15 cellular contexts compared by ENCODE assay signal in the genomic region with DNA sequence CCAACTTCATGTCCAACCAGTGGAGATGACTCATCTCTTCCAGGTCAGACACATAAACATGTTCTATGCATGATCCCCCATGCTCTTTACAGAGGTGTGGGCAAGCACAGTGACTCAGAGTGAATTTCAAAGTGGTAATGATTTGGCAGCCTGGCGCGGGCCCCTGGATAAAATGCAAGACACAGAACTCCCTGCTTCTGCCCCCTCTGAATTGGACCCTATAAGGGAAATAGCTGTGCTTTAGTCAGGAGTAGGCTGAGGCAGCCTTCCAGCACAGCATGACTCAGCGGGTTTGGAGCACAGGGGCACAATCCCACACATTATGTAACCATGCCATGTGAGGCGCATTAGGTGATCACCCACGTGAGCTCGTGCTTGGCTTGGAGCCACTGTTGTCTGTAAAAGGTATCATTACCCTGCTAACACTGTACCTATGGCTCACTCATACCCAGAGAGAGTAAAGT.
DNase-seq lines count a peak whose midpoint lies in the region; ATAC-seq, FAIRE-seq and TF ChIP-seq lines count a peak whose summit lies in the region.
"Had no signal": no experiment of that assay in that cellular context is flagged by ENCODE, and none has a peak within 500 bp of the region (broad histone marks: within the 10 kb centered on the region; RNA-seq: fewer than 3 reads in every experiment).

No MANE protein-coding gene starts in this region.

- H3K4me2 ChIP-seq in K562 (ENCODE audit: insufficient read depth, low read length): no peak overlapping the region

- H3K36me3 ChIP-seq in K562 (ENCODE audit: control insufficient read depth, insufficient read depth, low read length): no peaks in the 10 kb centered on the region
- H3K36me3 ChIP-seq in spleen: no peaks in the 10 kb centered on the region
- H3K36me3 ChIP-seq in lower lobe of right lung: no peaks in the 10 kb centered on the region
- no peaks in the 10 kb centered on the region for H3K36me3 ChIP-seq in aorta (ENCODE audit: control insufficient read depth in 1 of 2, insufficient read depth in 2 of 2, low read length in 1 of 2)
- H3K36me3 ChIP-seq: prostate gland, thoracic aorta had no signal

- no peak overlapping the region for H2AFZ ChIP-seq in K562 (ENCODE audit: low read depth, low read length)

- H4K20me1 ChIP-seq in K562 (replicated peaks; ENCODE audit: control insufficient read depth, insufficient read depth, low read length): no peaks in the 10 kb centered on the region

- H3K9me3 ChIP-seq in K562 (replicated peaks; ENCODE audit: control insufficient read depth, insufficient read depth, low read depth, low read length) (no peaks in the 10 kb centered on the region), spleen (peaks cover 0 to 34% (median 10%) of the 10 kb centered on the region in 8 donors), lower lobe of right lung (no peaks in the 10 kb centered on the region), aorta (ENCODE audit: control insufficient read depth, low read length) (no peaks in the 10 kb centered on the region)
- H3K9me3 ChIP-seq: prostate gland, thoracic aorta had no signal

- TF ChIP-seq POLR2A in K562 (conservative IDR thresholded peaks at IDR 0.05) (no peak), spleen (IDR thresholded peaks at IDR 0.05) (no peak)

- TF ChIP-seq CTCF in K562 (IDR thresholded peaks at IDR 0.05 in 2 of 3, conservative IDR thresholded peaks at IDR 0.05 in 1 of 3; ENCODE audit: insufficient read depth in 2 of 3, low read depth in 1 of 3, low read length in 3 of 3): no peak
- no peak for TF ChIP-seq CTCF in spleen (IDR thresholded peaks at IDR 0.05 in 8 of 11, conservative IDR thresholded peaks at IDR 0.05 in 3 of 11)
- no peak for TF ChIP-seq CTCF in lower lobe of right lung (IDR thresholded peaks at IDR 0.05)

- no peaks in the 10 kb centered on the region for H3K79me2 ChIP-seq in K562 (ENCODE audit: control insufficient read depth, insufficient read depth, low read length)

- CTCF ChIA-PET in K562 (lab: Yijun Ruan, JAX; ENCODE audit: low intra/inter-chr PET ratio): no interaction called here

- POLR2A ChIA-PET in K562 (lab: Yijun Ruan, JAX): no interaction called here

- H3K4me3 ChIP-seq in K562 (no peak overlapping the region), spleen (no peak overlapping the region), lower lobe of right lung (no peak overlapping the region), aorta (ENCODE audit: low read length in 2 of 2) (no peak overlapping the region)
- H3K4me3 ChIP-seq: prostate gland, thoracic aorta had no signal

- FAIRE-seq in K562 (lab: Jason Lieb, UNC): no peak

- no peak for TF ChIP-seq RAD21 in K562 (CRISPR knock-in tag; conservative IDR thresholded peaks at IDR 0.05 in 1 of 2, IDR thresholded peaks at IDR 0.05 in 1 of 2)

- no peaks in the 10 kb centered on the region for H3K9me1 ChIP-seq in K562 (ENCODE audit: control insufficient read depth, insufficient read depth, low read length)

- ATAC-seq in K562: no peak
- no peak for ATAC-seq in GM21529 (IDR thresholded peaks at IDR 0.05; ENCODE audit: unreplicated experiment)
- no peak for ATAC-seq in lower lobe of right lung
- no peak for ATAC-seq in aorta (ENCODE audit: low FRiP score)
- ATAC-seq: activated T-helper 17 cell treated with anti-CD3 and anti-CD28 coated beads, Interleukin-2, amount 50 U/mL, for 72 hours had no signal

- WGBS in K562 (ENCODE audit: insufficient coverage, low coverage, missing lambda C conversion rate): 0% methylated on average over 6 of the region's 6 CpGs
- WGBS in spleen, 5 donors: 84 to 94% (median 90%) methylated on average over 6 of the region's 6 CpGs
- WGBS in aorta, 2 donors: 86 to 88% methylated on average over 6 of the region's 6 CpGs

- intact Hi-C loops in K562 (cut with micrococcal nuclease) (no loop called here), spleen (cut with DNase I; ENCODE audit: low total_unique reads) (no loop called here), lower lobe of right lung (cut with DNase I) (no loop called here), aorta (cut with DNase I) (no loop called here)

- DNase-seq in AG08395 (ENCODE audit: low spot score): peak; percentile 63
- DNase-seq in HT1080 (ENCODE audit: low read depth): peak; percentile 97
- DNase-seq in K562 (ENCODE audit: extremely low read depth in 1 of 4, low spot score in 3 of 4): no peak
- DNase-seq in inferior parietal cortex (ENCODE audit: extremely low spot score): peak; percentile 16
- no peak for DNase-seq in spleen
- no peak for DNase-seq in lower lobe of right lung
- no peak for DNase-seq in aorta
- DNase-seq: activated CD4-positive, alpha-beta T cell treated with anti-CD3 and anti-CD28 coated beads for 48 hours; cerebellar nuclear complex; mesenchymal stem cell; MM.1S had no signal

- no TSS peak for BruUV-seq in K562 (replicated peaks; lab: Mats Ljungman, UMichigan)

- no peak overlapping the region for H3K27ac ChIP-seq in K562 (ENCODE audit: extremely low read depth, low read depth, low read length)
- H3K27ac ChIP-seq in spleen: no peak overlapping the region
- no peak overlapping the region for H3K27ac ChIP-seq in lower lobe of right lung
- no peak overlapping the region for H3K27ac ChIP-seq in aorta (ENCODE audit: low read depth in 1 of 2, low read length in 2 of 2)
- H3K27ac ChIP-seq: prostate gland, thoracic aorta had no signal

- no peaks in the 10 kb centered on the region for H3K4me1 ChIP-seq in K562 (replicated peaks in 1 of 2; ENCODE audit: control insufficient read depth in 2 of 2, insufficient read depth in 2 of 2, low read length in 2 of 2)
- H3K4me1 ChIP-seq in spleen: no peaks in the 10 kb centered on the region
- H3K4me1 ChIP-seq in lower lobe of right lung: no peaks in the 10 kb centered on the region
- no peaks in the 10 kb centered on the region for H3K4me1 ChIP-seq in aorta (ENCODE audit: control insufficient read depth in 1 of 2, insufficient read depth in 2 of 2, low read length in 2 of 2)
- H3K4me1 ChIP-seq: prostate gland had no signal

- no peak overlapping the region for H3K9ac ChIP-seq in K562 (ENCODE audit: insufficient read depth in 1 of 2, low read depth in 2 of 2, low read length in 2 of 2)

- no peak for TF ChIP-seq EP300 in K562 (IDR thresholded peaks at IDR 0.05; ENCODE audit: low read length)

- in situ Hi-C loops in K562 (cut with MboI): no loop called here

- no peaks in the 10 kb centered on the region for H3K27me3 ChIP-seq in K562 (ENCODE audit: control insufficient read depth in 2 of 2, insufficient read depth in 2 of 2, low read length in 2 of 2)
- no peaks in the 10 kb centered on the region for H3K27me3 ChIP-seq in spleen (replicated peaks in 1 of 7)
- H3K27me3 ChIP-seq in lower lobe of right lung (ENCODE audit: low read depth): no peaks in the 10 kb centered on the region
- no peaks in the 10 kb centered on the region for H3K27me3 ChIP-seq in aorta (ENCODE audit: control insufficient read depth in 1 of 2, insufficient read depth in 2 of 2, low read length in 1 of 2)

TF ChIP-seq in K562, 482 proteins besides CTCF, POLR2A, EP300 and RAD21:
- TF ChIP-seq MAFG (tag; conservative IDR thresholded peaks at IDR 0.05) (0 out of 2 replicates have a peak, but pooled peaks have one; percentile 20), NFATC3 (IDR thresholded peaks at IDR 0.05) (no peak), SMAD2 (IDR thresholded peaks at IDR 0.05; ENCODE audit: low read depth, low read length) (no peak), NFE2 (IDR thresholded peaks at IDR 0.05; ENCODE audit: low read depth) (peak; percentile 14; the same call in 1 of the 2 replicates)

Comparison
In these comparisons a context has a peak if more than half of its experiments do, and no peak if none do; other contexts are left out.
1. DNase-seq: peak in AG08395 (single experiment), HT1080 (single experiment) and inferior parietal cortex (single experiment); none in K562 (0 of 4), spleen (single experiment), lower lobe of right lung (single experiment) and aorta (0 of 2).